8 cellular contexts compared by ENCODE assay signal in the genomic region with DNA sequence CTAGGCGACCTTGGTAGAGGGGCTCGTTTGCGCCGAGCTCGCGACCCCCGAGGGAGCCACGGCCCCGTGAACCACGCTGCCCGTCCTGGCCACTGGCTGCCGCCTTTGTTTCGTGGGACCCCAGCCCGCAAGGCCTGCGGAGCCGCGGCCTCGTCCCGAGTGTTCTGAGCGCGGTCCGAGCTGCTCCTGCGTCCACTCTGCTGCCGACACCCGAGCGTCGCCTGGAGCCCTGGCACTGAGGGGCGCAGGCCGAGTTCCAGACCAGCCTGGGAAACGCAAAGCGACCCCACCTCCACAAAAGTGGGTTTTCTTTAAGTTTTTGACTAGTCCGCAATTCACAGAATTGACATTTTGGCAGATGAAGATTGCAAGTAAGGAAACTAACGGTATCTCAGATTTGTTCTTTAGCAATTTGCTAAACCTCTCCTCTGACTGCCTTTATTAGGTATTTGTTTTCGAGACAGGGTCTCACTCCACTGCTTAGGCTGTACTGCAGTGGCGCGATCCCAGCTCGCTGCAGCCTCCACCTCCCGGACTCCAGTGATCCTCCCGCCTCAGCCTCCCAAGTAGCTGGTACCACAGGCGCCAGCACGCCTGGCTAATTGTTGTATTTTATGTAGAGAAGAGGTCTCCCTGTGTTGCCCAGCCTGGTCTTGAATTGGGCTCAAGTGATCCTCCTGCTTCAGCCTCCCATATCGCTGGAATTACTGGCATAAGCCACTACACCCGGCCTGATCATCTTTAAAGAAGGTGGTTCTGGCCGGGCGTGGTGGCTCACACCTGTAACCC. TPM values are rescaled to one million over a fixed set of nuclear protein-coding genes. Genes with fewer than 3 reads are reported as not detected.
A peak's percentile ranks its signal among the peaks of the same experiment; 100 is the strongest.
DNase-seq lines count a peak whose midpoint lies in the region; ATAC-seq and TF ChIP-seq lines count a peak whose summit lies in the region.

No MANE protein-coding gene starts in this region.

- ATAC-seq in heart right ventricle (no peak), left cardiac atrium (no peak), HG03469 (IDR thresholded peaks at IDR 0.05; ENCODE audit: unreplicated experiment) (no peak)

- H4K20me1 ChIP-seq in mammary epithelial cell (ENCODE audit: insufficient read depth, low read length), result no peaks in the 10 kb centered on the region

- H3K4me2 ChIP-seq in mammary epithelial cell (ENCODE audit: insufficient read depth, low read depth, low read length), result peak overlapping the region; percentile 97

- TSS peak; percentile 48 for BruUV-seq in mammary epithelial cell (replicated peaks; lab: Mats Ljungman, UMichigan)

- H3K27me3 Mint-ChIP-seq in mesothelial cell of epicardium (ENCODE audit: low read depth), result no peaks in the 10 kb centered on the region

- WGBS in heart right ventricle, 2 donors, result 46 to 48% methylated on average over 45 of the region's 45 CpGs
- WGBS in mammary epithelial cell (ENCODE audit: low coverage, missing lambda C conversion rate), result 47% methylated on average over 29 of the region's 45 CpGs

- intact Hi-C loops in heart right ventricle (cut with DNase I) (loop anchor here in 7 of 10 donors (2.0 to 10.0 kb wide), 9 partner anchors 27 to 303 kb away; partner anchors contain the start of genes PTDSS2 (in 4 of the 7), BET1L (in 1 of the 7), HRAS (in 1 of the 7) and PSMD13 (in 1 of the 7)), left cardiac atrium (cut with DNase I) (no loop called here), mammary epithelial cell (cut with micrococcal nuclease) (loop anchor here (1.0 to 5.0 kb wide), 3 partner anchors 7 to 271 kb away; partner anchors contain the start of genes PKP3, PSMD13 and SIRT3)

- TF ChIP-seq CTCF in heart right ventricle (IDR thresholded peaks at IDR 0.05), result no peak
- no peak for TF ChIP-seq CTCF in mammary epithelial cell (conservative IDR thresholded peaks at IDR 0.05 in 1 of 2, IDR thresholded peaks at IDR 0.05 in 1 of 2; ENCODE audit: extremely low read depth in 1 of 2, insufficient read depth in 1 of 2, low read depth in 1 of 2, low read length in 2 of 2)
- no peak for TF ChIP-seq CTCF in mesothelial cell of epicardium (IDR thresholded peaks at IDR 0.05; ENCODE audit: unreplicated experiment)
- no peak for TF ChIP-seq CTCF in GM13976 (IDR thresholded peaks at IDR 0.05; ENCODE audit: borderline replicate concordance, control extremely low read depth, extremely low read depth, insufficient read depth, missing control alignments)

- H2AFZ ChIP-seq in mammary epithelial cell (ENCODE audit: low read depth, low read length), result peak overlapping the region; percentile 55

- dilution Hi-C loops in mammary epithelial cell (cut with HindIII; ENCODE audit: low sequenced_read_pairs), result loop anchor here (10.0 to 25.0 kb wide), 2 partner anchors 154 to 307 kb away; partner anchors contain the start of gene PNPLA2

- peaks cover 22% of the 10 kb centered on the region for H3K4me1 Mint-ChIP-seq in mesothelial cell of epicardium

- peak overlapping the region; percentile 89 for H3K27ac Mint-ChIP-seq in mesothelial cell of epicardium

- H3K9me3 ChIP-seq in heart right ventricle, result no peaks in the 10 kb centered on the region
- no peaks in the 10 kb centered on the region for H3K9me3 ChIP-seq in mammary epithelial cell (replicated peaks; ENCODE audit: insufficient read depth, low read length)

- peak overlapping the region; percentile 7 to 96 (median 83) for H3K4me3 ChIP-seq in heart right ventricle
- peak overlapping the region; percentile 70 to 96 (median 79) for H3K4me3 ChIP-seq in mammary epithelial cell (replicated peaks in 1 of 3; ENCODE audit: insufficient read depth in 1 of 3, low read depth in 2 of 3, low read length in 3 of 3)

- DNase-seq in heart right ventricle (no peak), left cardiac atrium (no peak), mammary epithelial cell (no peak), mesothelial cell of epicardium (ENCODE audit: low spot score in 2 of 2, unreplicated experiment in 2 of 2) (no peak), KBM-7 (no peak), COLO668 (lab: John Stamatoyannopoulos, UW; ENCODE audit: unreplicated experiment) (no peak), GM13976 (ENCODE audit: low spot score) (no peak)

- peak overlapping the region in 9 of 10 donors; percentile 57 to 100 (median 99) for H3K27ac ChIP-seq in heart right ventricle
- H3K27ac ChIP-seq in mammary epithelial cell (ENCODE audit: insufficient read depth, low read depth, low read length), result peak overlapping the region; percentile 72

- H3K27me3 ChIP-seq in heart right ventricle (no peaks in the 10 kb centered on the region), mammary epithelial cell (ENCODE audit: insufficient read depth, low read length) (no peaks in the 10 kb centered on the region)

- H3K79me2 ChIP-seq in mammary epithelial cell (ENCODE audit: insufficient read depth, low read length), result peaks cover 45% of the 10 kb centered on the region

- H3K9ac ChIP-seq in mammary epithelial cell (ENCODE audit: insufficient read depth, low read length), result peak overlapping the region; percentile 73

- peaks cover 19 to 43% (median 41%) of the 10 kb centered on the region in 9 donors for H3K4me1 ChIP-seq in heart right ventricle
- H3K4me1 ChIP-seq in mammary epithelial cell (ENCODE audit: insufficient read depth, low read length), result peaks cover 35% of the 10 kb centered on the region

- H3K9me3 Mint-ChIP-seq in mesothelial cell of epicardium, result no peaks in the 10 kb centered on the region

- H3K36me3 ChIP-seq in heart right ventricle, result peaks cover 0 to 46% (median 0%) of the 10 kb centered on the region in 9 donors
- H3K36me3 ChIP-seq in mammary epithelial cell (ENCODE audit: insufficient read depth, low read length), result peaks cover 2% of the 10 kb centered on the region

- peaks cover 16% of the 10 kb centered on the region for H3K36me3 Mint-ChIP-seq in mesothelial cell of epicardium

- in situ Hi-C loops in mammary epithelial cell (cut with MboI; ENCODE audit: low sequenced_read_pairs in 2 of 2), result no loop called here
- in situ Hi-C loops in KBM-7 (cut with MboI; ENCODE audit: low pct_unique_long_range_greater_than_20kb, low sequenced_read_pairs), result no loop called here
- in situ Hi-C loops in GM13976 (cut with MboI; ENCODE audit: low sequenced_read_pairs, unreplicated experiment), result no loop called here

- CTCF ChIA-PET in mammary epithelial cell (lab: Charles Lee; ENCODE audit: low non-redundant PET), result interaction anchor here (0.5 kb wide), 1 partner anchor 60 kb away, joined by 7 read pairs; no protein-coding TSS in a partner anchor

- H3K4me3 Mint-ChIP-seq in mesothelial cell of epicardium, result peak overlapping the region; percentile 96

RNA-seq across cellular contexts. Expression of gene RNH1, which starts 0.9 kb away (rescaled TPM):
- total RNA-seq in heart right ventricle (100 to 1,000 TPM; 118 to 221 (median 153) TPM), left cardiac atrium (100 to 1,000 TPM; 153 to 159 TPM), mammary epithelial cell (100 to 1,000 TPM; 187 to 206 TPM), mesothelial cell of epicardium (81.7 to 89.4 TPM (median 83.2 TPM) in 3 replicates)
- polyA plus RNA-seq in heart right ventricle (100 to 1,000 TPM in 1 of 2 donors, 10 to 100 TPM in 1; 37.4 to 189 TPM), mammary epithelial cell (122 TPM)
- 104 TPM for polyA minus RNA-seq in mammary epithelial cell

RNA-seq across cellular contexts. Expression of gene HRAS, which starts 27.5 kb away (rescaled TPM):
- 10 to 100 TPM; 44.7 to 61.1 (median 54.5) TPM for total RNA-seq in heart right ventricle
- 100 to 1,000 TPM; 107 to 132 TPM for polyA plus RNA-seq in heart right ventricle
- 10 to 100 TPM; 47.9 to 56.5 TPM for total RNA-seq in left cardiac atrium
- total RNA-seq in mammary epithelial cell, result 100 to 1,000 TPM in 1 of 2 donors, 10 to 100 TPM in 1; 36.5 to 194 TPM
- polyA plus RNA-seq in mammary epithelial cell, result 230 TPM
- 165 TPM for polyA minus RNA-seq in mammary epithelial cell
- total RNA-seq in mesothelial cell of epicardium, result 35.1 to 41.5 TPM (median 39.3 TPM) in 3 replicates

RNA-seq across cellular contexts. Expression of gene LRRC56, which starts 29.4 kb away (rescaled TPM):
- total RNA-seq in heart right ventricle (under 1 TPM in 8 of 10 donors, not detected in 2; 0.13 to 0.49 (median 0.19) TPM), left cardiac atrium (under 1 TPM; 0.47 to 0.68 TPM), mammary epithelial cell (1 to 10 TPM in 1 of 2 donors, under 1 TPM in 1; 0.50 to 1.2 TPM), mesothelial cell of epicardium (3.0 to 3.4 TPM (median 3.2 TPM) in 3 replicates)
- polyA plus RNA-seq in heart right ventricle (under 1 TPM; 0.26 to 0.37 TPM), mammary epithelial cell (0.35 TPM)
- polyA minus RNA-seq in mammary epithelial cell, result not detected

RNA-seq across cellular contexts. Expression of gene LMNTD2, which starts 52.6 kb away (rescaled TPM):
- under 1 TPM in 8 of 10 donors, not detected in 2; 0.30 to 0.72 (median 0.45) TPM for total RNA-seq in heart right ventricle
- 1 to 10 TPM in 1 of 2 donors, under 1 TPM in 1; 0.41 to 1.4 TPM for polyA plus RNA-seq in heart right ventricle
- 1 to 10 TPM in 1 of 2 donors, under 1 TPM in 1; 0.58 to 1.1 TPM for total RNA-seq in left cardiac atrium
- total RNA-seq in mammary epithelial cell, result 1 to 10 TPM; 2.3 to 7.6 TPM
- polyA plus RNA-seq in mammary epithelial cell, result 1.8 TPM
- not detected for polyA minus RNA-seq in mammary epithelial cell
- total RNA-seq in mesothelial cell of epicardium, result 16.5 to 17.4 TPM (median 16.6 TPM) in 3 replicates

RNA-seq across cellular contexts. Expression of gene RASSF7, which starts 52.8 kb away (rescaled TPM):
- total RNA-seq in heart right ventricle (1 to 10 TPM in 9 of 10 donors, under 1 TPM in 1; 0.96 to 4.0 (median 2.1) TPM), left cardiac atrium (1 to 10 TPM; 3.2 to 4.4 TPM), mammary epithelial cell (10 to 100 TPM; 33.3 to 36.1 TPM), mesothelial cell of epicardium (29.3 to 32.3 TPM (median 32.1 TPM) in 3 replicates)
- polyA plus RNA-seq in heart right ventricle (10 to 100 TPM in 1 of 2 donors, 1 to 10 TPM in 1; 6.9 to 14.2 TPM), mammary epithelial cell (35.2 TPM)
- 4.6 TPM for polyA minus RNA-seq in mammary epithelial cell

Comparison
In these comparisons a context has a peak if more than half of its experiments do, and no peak if none do; other contexts are left out.
1. intact Hi-C loops: an anchor here in heart right ventricle (2.0 to 10.0 kb wide) and mammary epithelial cell (1.0 to 5.0 kb wide); none called in left cardiac atrium.